Comparison of ENCODE assay signal across 24 cellular contexts in genomic region chr9:100459963-100460362, GRCh38. TPM values are rescaled to one million over a fixed set of nuclear protein-coding genes. Genes with fewer than 3 reads are reported as not detected.
"Had no signal": no experiment of that assay in that cellular context is flagged by ENCODE, and none has a peak within 500 bp of the region (broad histone marks: within the 10 kb centered on the region; RNA-seq: fewer than 3 reads in every experiment).

No MANE protein-coding gene starts in this region.

- H3K27ac ChIP-seq: PC-9, Peyer's patch, SJCRH30, SK-N-MC had no signal

- H3K36me3 ChIP-seq: Peyer's patch had no signal

- H3K27me3 ChIP-seq: MG63, Peyer's patch, SJCRH30 had no signal

- H3K9me3 ChIP-seq: MG63, Peyer's patch, SJCRH30 had no signal

- ATAC-seq: HepG2, Right ventricle myocardium inferior had no signal

- DNase-seq: Karpas-422, KG1, MG63, NCI-H1092 treated with DMSO at 0.1 percent for 48 hours, NCI-H1436, NCI-H187, NCI-H2029, NCI-H2081 treated with DMSO at 0.1 percent for 48 hours, NCI-H2171, NCI-H226, NCI-H446, NCI-H510A, NCI-H524 treated with DMSO at 0.1 percent for 48 hours, NCI-H69, OCI-M1, PC-9, Peyer's patch, SHP77 treated with DMSO at 0.1 percent for 48 hours, SJCRH30 had no signal

- H2AFZ ChIP-seq: PC-9 had no signal

- H3K4me1 ChIP-seq: Peyer's patch, SJCRH30 had no signal

- H3K4me2 ChIP-seq: PC-9 had no signal

- H3K4me3 ChIP-seq: MG63, PC-9, Peyer's patch, SJCRH30, SK-N-MC had no signal

RNA-seq across cellular contexts. Expression of gene TMEFF1, which starts 13.0 kb away (rescaled TPM):
- total RNA-seq: T-helper 1 cell treated with Interleukin-12 subunit alpha and Interleukin-12 subunit beta and Interleukin-4 antibody, amounts not matched to agents 30 ng/mL and 1 ng/mL, for 36 hours had no signal
- polyA plus RNA-seq: IgD-negative memory B cell had no signal
